Comparison of ENCODE assay signal across 12 cellular contexts in genomic region chr2:45669109-45669508, GRCh38. TPM values are rescaled to one million over a fixed set of nuclear protein-coding genes. Genes with fewer than 3 reads are reported as not detected.
A peak's percentile ranks its signal among the peaks of the same experiment; 100 is the strongest.
DNase-seq lines count a peak whose midpoint lies in the region; ATAC-seq, FAIRE-seq and TF ChIP-seq lines count a peak whose summit lies in the region.
"Had no signal": no experiment of that assay in that cellular context is flagged by ENCODE, and none has a peak within 500 bp of the region (broad histone marks: within the 10 kb centered on the region; RNA-seq: fewer than 3 reads in every experiment).

No MANE protein-coding gene starts in this region.

- 40 to 58% methylated on average over 7 of the region's 7 CpGs for WGBS in lung, 2 donors
- WGBS in small intestine, 3 donors = 59 to 72% (median 68%) methylated on average over 7 of the region's 7 CpGs

- H3K36me3 ChIP-seq in KOPT-K1 (ENCODE audit: insufficient read depth, low read length) (no peaks in the 10 kb centered on the region), lung (ENCODE audit: control insufficient read depth in 2 of 2, insufficient read depth in 2 of 2, low read length in 2 of 2) (no peaks in the 10 kb centered on the region), small intestine (ENCODE audit: control insufficient read depth in 2 of 2, insufficient read depth in 2 of 2, low read length in 2 of 2) (peaks cover 0 to 3% of the 10 kb centered on the region in 2 donors)

- H3K4me1 ChIP-seq in lung (ENCODE audit: control insufficient read depth in 2 of 2, insufficient read depth in 2 of 2, low read length in 2 of 2) (peaks cover 5 to 22% of the 10 kb centered on the region in 2 donors), small intestine (ENCODE audit: control insufficient read depth in 2 of 2, insufficient read depth in 1 of 2, low read depth in 1 of 2, low read length in 1 of 2) (peaks cover 0 to 6% of the 10 kb centered on the region in 2 donors)

- H3K27me3 ChIP-seq in lung (ENCODE audit: control insufficient read depth, insufficient read depth) (no peaks in the 10 kb centered on the region), small intestine (ENCODE audit: control insufficient read depth in 2 of 2, insufficient read depth in 2 of 2, low read length in 2 of 2) (no peaks in the 10 kb centered on the region)

- H3K4me3 ChIP-seq in lung (no peak overlapping the region), small intestine (ENCODE audit: low read depth in 1 of 2, low read length in 2 of 2) (no peak overlapping the region)

- ATAC-seq in lung (ENCODE audit: insufficient read depth, low FRiP score) = peak; percentile 41
- ATAC-seq in GM21423 (IDR thresholded peaks at IDR 0.05; ENCODE audit: unreplicated experiment) = no peak
- ATAC-seq in GM18498 (IDR thresholded peaks at IDR 0.05; ENCODE audit: unreplicated experiment) = no peak

- peak; percentile 74 for DNase-seq in A172 (ENCODE audit: low spot score)
- peak; percentile 85 for DNase-seq in dermis blood vessel endothelial cell
- DNase-seq in lung (ENCODE audit: low spot score) = no peak
- DNase-seq in small intestine = no peak
- DNase-seq in T1000 (lab: John Stamatoyannopoulos, UW) = no peak
- DNase-seq: activated CD4-positive, CD25-positive, alpha-beta regulatory T cell; activated effector memory CD4-positive, alpha-beta T cell treated with anti-CD3 and anti-CD28 coated beads, Interleukin-2, amount 50 U/mL, for 16 hours; EL; NCI-H1092 treated with DMSO at 0.1 percent for 48 hours had no signal

- TF ChIP-seq CTCF in lung (IDR thresholded peaks at IDR 0.05; ENCODE audit: control extremely low read depth, extremely low read depth) = no peak

- no peaks in the 10 kb centered on the region for H3K9me3 ChIP-seq in KOPT-K1 (ENCODE audit: insufficient read depth, low read length, poor library complexity, severe bottlenecking)
- H3K9me3 ChIP-seq in lung (ENCODE audit: control insufficient read depth in 2 of 2, insufficient read depth in 1 of 2, low read length in 1 of 2) = no peaks in the 10 kb centered on the region
- no peaks in the 10 kb centered on the region for H3K9me3 ChIP-seq in small intestine (ENCODE audit: control insufficient read depth, low read depth)

- peak overlapping the region; percentile 13 for H3K27ac ChIP-seq in KOPT-K1 (ENCODE audit: low read depth, low read length, poor library complexity, severe bottlenecking)
- peak overlapping the region in 1 of 2 donors; percentile 59 for H3K27ac ChIP-seq in lung (ENCODE audit: low read depth in 1 of 2, low read length in 1 of 2)
- no peak overlapping the region for H3K27ac ChIP-seq in small intestine (ENCODE audit: low read depth in 1 of 2, low read length in 1 of 2)

- FAIRE-seq in small intestine (lab: Jason Lieb, UNC) = no peak

RNA-seq across cellular contexts. Expression of gene PRKCE, which starts 17.6 kb away (rescaled TPM):
- total RNA-seq in A172 (2014; rRNA removed; shearing (Covaris generic)) = 16.3 and 17.7 TPM in 2 replicates
- total RNA-seq in dermis blood vessel endothelial cell (46.5 and 52.8 TPM in 2 replicates), lung (10 to 100 TPM; 46.0 to 82.2 TPM)
- polyA plus RNA-seq in lung (10 to 100 TPM; 12.5 to 18.1 TPM), small intestine (1 to 10 TPM; 2.2 to 6.7 (median 4.1) TPM)

RNA-seq across cellular contexts. Expression of gene SRBD1, which starts 58.0 kb away (rescaled TPM):
- 24.7 and 28.2 TPM in 2 replicates for total RNA-seq in A172 (2014; rRNA removed; shearing (Covaris generic))
- total RNA-seq in dermis blood vessel endothelial cell = 18.0 and 27.5 TPM in 2 replicates
- 10 to 100 TPM; 14.8 to 30.6 TPM for total RNA-seq in lung
- polyA plus RNA-seq in lung = 1 to 10 TPM; 5.6 to 8.1 TPM
- 1 to 10 TPM; 4.7 to 7.3 (median 6.8) TPM for polyA plus RNA-seq in small intestine

Comparison
In these comparisons a context has a peak if more than half of its experiments do, and no peak if none do; other contexts are left out.
1. DNase-seq: peak in A172 (single experiment) and dermis blood vessel endothelial cell (single experiment); none in lung (single experiment), small intestine (single experiment) and T1000 (single experiment).